Comparison of ENCODE assay signal across 8 cellular contexts in the genomic region with DNA sequence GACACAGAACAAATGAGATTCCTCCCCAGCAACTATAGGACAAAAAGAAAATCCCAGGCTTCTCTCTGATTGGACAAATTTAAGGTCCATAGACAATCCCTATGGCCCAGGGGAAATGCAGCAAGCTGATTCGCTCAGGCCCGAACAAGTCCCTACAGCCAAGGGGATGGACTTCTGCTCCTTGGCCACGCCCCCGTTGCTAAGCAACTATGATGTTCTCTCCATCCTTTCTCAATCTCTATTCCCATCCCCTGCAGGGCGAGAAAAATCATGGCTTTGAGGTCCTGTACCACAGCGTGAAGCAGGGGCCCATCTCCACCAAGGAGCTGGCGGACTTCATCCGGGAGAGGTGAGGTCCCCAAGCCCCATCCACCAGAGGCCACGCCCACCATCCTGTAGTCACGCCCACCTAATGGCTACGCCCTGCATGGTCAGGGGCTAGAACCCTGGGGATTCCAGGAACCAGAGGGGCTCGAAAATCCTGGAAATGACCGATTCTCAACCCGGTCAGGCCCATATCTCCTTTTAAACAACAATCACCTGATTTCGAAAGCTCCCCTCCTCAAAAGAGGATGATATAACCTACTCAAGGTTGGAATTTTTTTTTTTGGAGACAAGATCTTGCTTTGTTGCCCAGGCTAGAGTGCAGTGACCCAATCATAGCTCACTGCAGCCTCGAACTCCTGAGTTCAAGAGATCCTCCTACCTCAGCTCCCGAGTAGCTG. TPM values are rescaled to one million over a fixed set of nuclear protein-coding genes. Genes with fewer than 3 reads are reported as not detected.
DNase-seq lines count a peak whose midpoint lies in the region; ATAC-seq and TF ChIP-seq lines count a peak whose summit lies in the region.

No MANE protein-coding gene starts in this region.

- peaks cover 40% of the 10 kb centered on the region for H3F3A ChIP-seq in PC-9 (ENCODE audit: insufficient read depth, low read depth)

- H3K27ac ChIP-seq in cardiac muscle cell: no peak overlapping the region
- H3K27ac ChIP-seq in heart left ventricle: no peak overlapping the region
- no peak overlapping the region for H3K27ac ChIP-seq in PC-9
- H3K27ac ChIP-seq in fibroblast of lung (ENCODE audit: insufficient read depth, low read length): no peak overlapping the region
- H3K27ac ChIP-seq in body of pancreas: no peak overlapping the region
- no peak overlapping the region for H3K27ac ChIP-seq in tibial artery

- H3K9me3 ChIP-seq in cardiac muscle cell (ENCODE audit: low read depth) (no peaks in the 10 kb centered on the region), heart left ventricle (no peaks in the 10 kb centered on the region), PC-9 (ENCODE audit: insufficient read depth, low read depth) (no peaks in the 10 kb centered on the region), fibroblast of lung (ENCODE audit: control insufficient read depth, insufficient read depth, low read depth, low read length) (no peaks in the 10 kb centered on the region), body of pancreas (no peaks in the 10 kb centered on the region), tibial artery (no peaks in the 10 kb centered on the region)

- TF ChIP-seq CTCF in cardiac muscle cell (IDR thresholded peaks at IDR 0.05; ENCODE audit: low read depth, low read length) (no peak), heart left ventricle (IDR thresholded peaks at IDR 0.05) (no peak), PC-9 (conservative IDR thresholded peaks at IDR 0.05) (no peak), fibroblast of lung (conservative IDR thresholded peaks at IDR 0.05 in 1 of 2, IDR thresholded peaks at IDR 0.05 in 1 of 2; ENCODE audit: low read depth in 1 of 2, low read length in 2 of 2) (no peak), body of pancreas (IDR thresholded peaks at IDR 0.05) (no peak), tibial artery (IDR thresholded peaks at IDR 0.05) (no peak)

- H3K79me2 ChIP-seq in PC-9 (ENCODE audit: low read depth) (no peaks in the 10 kb centered on the region), fibroblast of lung (ENCODE audit: control insufficient read depth, insufficient read depth, low read length) (no peaks in the 10 kb centered on the region)

- no TSS peak for BruUV-seq in PC-9 (replicated peaks; lab: Mats Ljungman, UMichigan)

- CTCF ChIA-PET in PC-9 (lab: Charles Lee): interaction anchor here (0.6 kb wide), 1 partner anchor 209 kb away, joined by 7 read pairs; no protein-coding TSS in a partner anchor

- H3K27me3 ChIP-seq in cardiac muscle cell (no peaks in the 10 kb centered on the region), heart left ventricle (no peaks in the 10 kb centered on the region), PC-9 (ENCODE audit: insufficient read depth, low read depth) (no peaks in the 10 kb centered on the region), fibroblast of lung (ENCODE audit: control insufficient read depth, insufficient read depth, low read length) (no peaks in the 10 kb centered on the region), body of pancreas (no peaks in the 10 kb centered on the region), tibial artery (peaks cover 0 to 30% of the 10 kb centered on the region in 2 donors)

- H2AFZ ChIP-seq in PC-9 (no peak overlapping the region), fibroblast of lung (ENCODE audit: low read length) (no peak overlapping the region)

- no peak overlapping the region for H3K4me2 ChIP-seq in PC-9
- no peak overlapping the region for H3K4me2 ChIP-seq in fibroblast of lung (ENCODE audit: extremely low read depth, insufficient read depth, low read length)

- TF ChIP-seq POLR2A in heart left ventricle (IDR thresholded peaks at IDR 0.05) (no peak), body of pancreas (IDR thresholded peaks at IDR 0.05) (no peak)

- H3K9me2 ChIP-seq in PC-9 (ENCODE audit: insufficient read depth): no peaks in the 10 kb centered on the region

- ATAC-seq in heart left ventricle (no peak), body of pancreas (no peak), GM18873 (IDR thresholded peaks at IDR 0.05; ENCODE audit: low FRiP score, unreplicated experiment) (no peak)

- WGBS in heart left ventricle, 4 donors: 55 to 68% (median 58%) methylated on average over 17 of the region's 17 CpGs
- 54 to 66% methylated on average over 12 to 17 of the region's 17 CpGs for WGBS in body of pancreas, 2 donors

- no peak overlapping the region for H3K4me3 ChIP-seq in cardiac muscle cell
- no peak overlapping the region for H3K4me3 ChIP-seq in heart left ventricle
- H3K4me3 ChIP-seq in PC-9: no peak overlapping the region
- H3K4me3 ChIP-seq in fibroblast of lung (replicated peaks in 1 of 4; ENCODE audit: control extremely low read depth in 1 of 4, insufficient read depth in 1 of 4, low read depth in 3 of 4, low read length in 4 of 4): no peak overlapping the region
- H3K4me3 ChIP-seq in body of pancreas: no peak overlapping the region
- H3K4me3 ChIP-seq in tibial artery: no peak overlapping the region

- H3K4me1 ChIP-seq in cardiac muscle cell (ENCODE audit: low read depth) (no peaks in the 10 kb centered on the region), heart left ventricle (peaks cover 0 to 13% (median 6%) of the 10 kb centered on the region in 12 donors), PC-9 (replicated peaks; ENCODE audit: insufficient read depth) (peaks cover 14% of the 10 kb centered on the region), fibroblast of lung (ENCODE audit: control insufficient read depth, extremely low read depth, insufficient read depth, low read length) (no peaks in the 10 kb centered on the region), body of pancreas (peaks cover 13% of the 10 kb centered on the region), tibial artery (peaks cover 0 to 8% (median 6%) of the 10 kb centered on the region in 4 donors)

- POLR2A ChIA-PET in PC-9 (lab: Charles Lee; ENCODE audit: unreplicated experiment): no interaction called here

- DNase-seq in cardiac muscle cell (ENCODE audit: low read depth in 1 of 2, low spot score in 1 of 2) (peak; percentile 60 to 78), heart left ventricle (no peak), PC-9 (peak; percentile 28 to 74), fibroblast of lung (ENCODE audit: low read depth in 2 of 2) (peak; percentile 54 to 83), cortex of kidney (lab: John Stamatoyannopoulos, UW) (no peak), body of pancreas (no peak), tibial artery (no peak)

- intact Hi-C loops in heart left ventricle (cut with DNase I): loop anchor here in 5 of 10 donors (10.0 kb wide), 4 partner anchors 58 to 308 kb away; no protein-coding TSS in a partner anchor
- intact Hi-C loops in PC-9 (cut with micrococcal nuclease; ENCODE audit: unreplicated experiment): no loop called here
- intact Hi-C loops in body of pancreas (cut with DNase I): no loop called here
- intact Hi-C loops in tibial artery (cut with DNase I; ENCODE audit: low total_unique reads): no loop called here

- no peak overlapping the region for H3K9ac ChIP-seq in fibroblast of lung (ENCODE audit: insufficient read depth, low read length)

- H4K20me1 ChIP-seq in PC-9 (ENCODE audit: insufficient read depth) (no peaks in the 10 kb centered on the region), fibroblast of lung (ENCODE audit: control insufficient read depth, extremely low read depth, insufficient read depth, low read length) (no peaks in the 10 kb centered on the region)

- no peaks in the 10 kb centered on the region for H3K36me3 ChIP-seq in cardiac muscle cell
- peaks cover 0 to 9% (median 0%) of the 10 kb centered on the region in 9 donors for H3K36me3 ChIP-seq in heart left ventricle
- no peaks in the 10 kb centered on the region for H3K36me3 ChIP-seq in PC-9 (ENCODE audit: low read depth)
- H3K36me3 ChIP-seq in fibroblast of lung (ENCODE audit: control insufficient read depth, insufficient read depth, low read length): no peaks in the 10 kb centered on the region
- no peaks in the 10 kb centered on the region for H3K36me3 ChIP-seq in body of pancreas (replicated peaks in 1 of 2; ENCODE audit: insufficient read depth in 1 of 2, low read depth in 2 of 2)
- H3K36me3 ChIP-seq in tibial artery: no peaks in the 10 kb centered on the region

RNA-seq across cellular contexts. Expression of a gene that starts 11.4 kb away (rescaled TPM):
- total RNA-seq in cardiac muscle cell: 1.8 and 3.1 TPM in 2 replicates
- polyA plus RNA-seq in cardiac muscle cell: 2.5 and 4.3 TPM in 2 replicates
- 1 to 10 TPM in 4 of 9 donors, under 1 TPM in 5; 0.29 to 3.3 (median 0.77) TPM for total RNA-seq in heart left ventricle
- under 1 TPM; 0.34 to 0.49 TPM for polyA plus RNA-seq in heart left ventricle
- total RNA-seq in PC-9 (2021): 34.8 and 36.5 TPM in 2 replicates
- under 0.01 and 0.33 TPM in 2 replicates for total RNA-seq in fibroblast of lung
- polyA plus RNA-seq in fibroblast of lung: 0.07 and 0.16 TPM in 2 replicates
- 0.54 and 0.78 TPM in 2 replicates for polyA plus RNA-seq in fibroblast of lung (2012)
- 0.07 and 1.8 TPM in 2 replicates for polyA minus RNA-seq in fibroblast of lung (ENCODE audit: low replicate concordance)
- total RNA-seq in body of pancreas: 1 to 10 TPM in 1 of 2 donors, not detected in 1; 1.6 TPM

RNA-seq across cellular contexts. Expression of a gene that starts 32.3 kb away (rescaled TPM):
- total RNA-seq in cardiac muscle cell (not detected in 2 replicates), heart left ventricle (not detected), PC-9 (2021) (47.7 and 65.9 TPM in 2 replicates), fibroblast of lung (not detected in 2 replicates), body of pancreas (1 to 10 TPM; 2.0 to 6.0 TPM)
- polyA plus RNA-seq in cardiac muscle cell (0.55 TPM in 1 of 2 replicates, not detected in the other), heart left ventricle (not detected), fibroblast of lung (not detected in 2 replicates)
- not detected in 2 replicates for polyA plus RNA-seq in fibroblast of lung (2012)
- polyA minus RNA-seq in fibroblast of lung (ENCODE audit: low replicate concordance): not detected in 2 replicates

RNA-seq across cellular contexts. Expression of a gene that starts 43.4 kb away (rescaled TPM):
- 48.6 and 61.7 TPM in 2 replicates for total RNA-seq in cardiac muscle cell
- 60.4 and 73.9 TPM in 2 replicates for polyA plus RNA-seq in cardiac muscle cell
- total RNA-seq in heart left ventricle: 10 to 100 TPM; 19.5 to 47.9 (median 24.1) TPM
- polyA plus RNA-seq in heart left ventricle: 10 to 100 TPM; 17.1 to 20.0 TPM
- 74.6 and 86.9 TPM in 2 replicates for total RNA-seq in PC-9 (2021)
- total RNA-seq in fibroblast of lung: 15.9 and 18.3 TPM in 2 replicates
- polyA plus RNA-seq in fibroblast of lung: 10.5 and 13.1 TPM in 2 replicates
- polyA plus RNA-seq in fibroblast of lung (2012): 43.8 and 63.9 TPM in 2 replicates
- polyA minus RNA-seq in fibroblast of lung (ENCODE audit: low replicate concordance): 141 and 172 TPM in 2 replicates
- total RNA-seq in body of pancreas: 10 to 100 TPM; 37.1 to 53.4 TPM

RNA-seq across cellular contexts. Expression of a gene that starts 58.7 kb away (rescaled TPM):
- total RNA-seq in cardiac muscle cell (0.25 and 0.63 TPM in 2 replicates), heart left ventricle (under 1 TPM in 1 of 9 donors, not detected in 8; 0.56 TPM), PC-9 (2021) (3.2 and 4.0 TPM in 2 replicates), fibroblast of lung (not detected in 2 replicates), body of pancreas (not detected)
- polyA plus RNA-seq in cardiac muscle cell (0.47 TPM in 1 of 2 replicates, not detected in the other), heart left ventricle (not detected), fibroblast of lung (not detected in 2 replicates)
- polyA plus RNA-seq in fibroblast of lung (2012): 0.19 TPM in 1 of 2 replicates, not detected in the other
- polyA minus RNA-seq in fibroblast of lung (ENCODE audit: low replicate concordance): not detected in 2 replicates

Comparison
In these comparisons a context has a peak if more than half of its experiments do, and no peak if none do; other contexts are left out.
1. DNase-seq: peak in cardiac muscle cell (2 of 2), PC-9 (2 of 2) and fibroblast of lung (2 of 2); none in heart left ventricle (0 of 5), cortex of kidney (single experiment), body of pancreas (0 of 4) and tibial artery (0 of 2).